In genomic region chr4:168409089-168409801, GRCh38 we compare ENCODE assay signal across 9 cellular contexts.
A peak's percentile ranks its signal among the peaks of the same experiment; 100 is the strongest.
DNase-seq lines count a peak whose midpoint lies in the region; ATAC-seq and TF ChIP-seq lines count a peak whose summit lies in the region.
"Had no signal": no experiment of that assay in that cellular context is flagged by ENCODE, and none has a peak within 500 bp of the region (broad histone marks: within the 10 kb centered on the region; RNA-seq: fewer than 3 reads in every experiment).

No MANE protein-coding gene starts in this region.

- H3K27me3 ChIP-seq in cardiac muscle cell (no peaks in the 10 kb centered on the region), gastrocnemius medialis (no peaks in the 10 kb centered on the region), ovary (no peaks in the 10 kb centered on the region)
- H3K27me3 ChIP-seq: upper lobe of right lung had no signal

- intact Hi-C loops in gastrocnemius medialis (cut with DNase I; ENCODE audit: low total_unique reads) (loop anchor here (5.0 kb wide), 2 partner anchors 72 to 73 kb away; partner anchors contain the start of gene DDX60L), ovary (cut with DNase I) (no loop called here)

- DNase-seq in GM04504 (ENCODE audit: low read depth) (peak; percentile 12), amniotic epithelial cell (ENCODE audit: low read depth) (peak; percentile 21), cardiac muscle cell (ENCODE audit: low read depth in 1 of 2, low spot score in 1 of 2) (peak in 1 of 2 donors; percentile 34), gastrocnemius medialis (no peak), NCI-H748 treated with DMSO at 0.1 percent for 48 hours (lab: John Stamatoyannopoulos, UW) (no peak), ovary (no peak), putamen (ENCODE audit: low spot score) (no peak), DMS79 treated with DMSO at 0.1 percent for 48 hours (lab: John Stamatoyannopoulos, UW) (no peak)
- DNase-seq: upper lobe of right lung had no signal

- H3K27ac ChIP-seq in cardiac muscle cell (peak overlapping the region; percentile 82), gastrocnemius medialis (peak overlapping the region; percentile 69 to 72 (median 71)), ovary (no peak overlapping the region)
- H3K27ac ChIP-seq: upper lobe of right lung had no signal

- peak; percentile 88 to 91 for ATAC-seq in gastrocnemius medialis

- TF ChIP-seq CTCF in cardiac muscle cell (IDR thresholded peaks at IDR 0.05; ENCODE audit: low read depth, low read length) = no peak
- TF ChIP-seq CTCF in gastrocnemius medialis (IDR thresholded peaks at IDR 0.05 in 4 of 5, conservative IDR thresholded peaks at IDR 0.05 in 1 of 5) = no peak
- TF ChIP-seq CTCF in ovary (IDR thresholded peaks at IDR 0.05) = no peak

- no peaks in the 10 kb centered on the region for H3K9me3 ChIP-seq in cardiac muscle cell (ENCODE audit: low read depth)
- H3K9me3 ChIP-seq in gastrocnemius medialis = no peaks in the 10 kb centered on the region
- no peaks in the 10 kb centered on the region for H3K9me3 ChIP-seq in ovary
- H3K9me3 ChIP-seq: upper lobe of right lung had no signal

- TF ChIP-seq POLR2A in gastrocnemius medialis (IDR thresholded peaks at IDR 0.05) (no peak), ovary (IDR thresholded peaks at IDR 0.05) (no peak)

- in situ Hi-C loops in gastrocnemius medialis (cut with MboI; ENCODE audit: low sequenced_read_pairs in 4 of 4) = no loop called here

- H3K36me3 ChIP-seq in cardiac muscle cell (no peaks in the 10 kb centered on the region), gastrocnemius medialis (no peaks in the 10 kb centered on the region), ovary (no peaks in the 10 kb centered on the region)

- H3K4me1 ChIP-seq in cardiac muscle cell (ENCODE audit: low read depth) = peaks cover 14% of the 10 kb centered on the region
- peaks cover 28 to 39% of the 10 kb centered on the region in 2 donors for H3K4me1 ChIP-seq in gastrocnemius medialis
- peaks cover 2% of the 10 kb centered on the region for H3K4me1 ChIP-seq in ovary (ENCODE audit: insufficient read depth)
- H3K4me1 ChIP-seq: upper lobe of right lung had no signal

- 36 to 49% (median 41%) methylated on average over 3 of the region's 3 CpGs for WGBS in ovary, 3 donors

- no peak for TF ChIP-seq EP300 in ovary (IDR thresholded peaks at IDR 0.05)

- H3K4me3 ChIP-seq in cardiac muscle cell (no peak overlapping the region), gastrocnemius medialis (peak overlapping the region in 1 of 4 donors; percentile 3), ovary (no peak overlapping the region)
- H3K4me3 ChIP-seq: upper lobe of right lung had no signal

Comparison
In these comparisons a context has a peak if more than half of its experiments do, and no peak if none do; other contexts are left out.
1. DNase-seq: peak in GM04504 (single experiment) and amniotic epithelial cell (single experiment); none in gastrocnemius medialis (0 of 2), NCI-H748 treated with DMSO at 0.1 percent for 48 hours (single experiment), ovary (0 of 5), putamen (single experiment) and DMS79 treated with DMSO at 0.1 percent for 48 hours (single experiment).
2. H3K27ac ChIP-seq: peak in cardiac muscle cell (single experiment) and gastrocnemius medialis (4 of 4); none in ovary (0 of 2).